In genomic region chr12:130592641-130593040, GRCh38 we compare ENCODE assay signal across 19 cellular contexts.
"Had no signal": no experiment of that assay in that cellular context is flagged by ENCODE, and none has a peak within 500 bp of the region (broad histone marks: within the 10 kb centered on the region; RNA-seq: fewer than 3 reads in every experiment).

No MANE protein-coding gene starts in this region.

- H3K9me3 ChIP-seq: gastrocnemius medialis, lower lobe of right lung had no signal

- H3K27me3 ChIP-seq: dorsolateral prefrontal cortex, esophagus squamous epithelium, gastrocnemius medialis had no signal

- H3K27ac ChIP-seq: coronary artery, dorsolateral prefrontal cortex, esophagus squamous epithelium, gastrocnemius medialis, heart right ventricle, left lung, lower lobe of right lung had no signal

- H3K4me3 ChIP-seq: coronary artery, dorsolateral prefrontal cortex, esophagus squamous epithelium, gastrocnemius medialis, heart right ventricle, left lung, lower lobe of right lung, mucosa of descending colon had no signal

- H3K36me3 ChIP-seq: esophagus squamous epithelium, gastrocnemius medialis, heart right ventricle, left lung, lower lobe of right lung had no signal

- DNase-seq: dermis blood vessel endothelial cell; dorsolateral prefrontal cortex; effector CD4-positive, alpha-beta T cell; effector memory CD4-positive, alpha-beta T cell; esophagus squamous epithelium; foreskin fibroblast; foreskin melanocyte; gastrocnemius medialis; glutamatergic neuron; heart right ventricle; hippocampal formation; left cardiac atrium; left ventricle myocardium superior; lower lobe of right lung; mesenchymal stem cell; mucosa of descending colon had no signal

- H3K4me1 ChIP-seq: esophagus squamous epithelium, gastrocnemius medialis, heart right ventricle, left lung, lower lobe of right lung had no signal

- ATAC-seq: esophagus mucosa, gastrocnemius medialis, heart right ventricle, left cardiac atrium, left lung, left ventricle myocardium superior, lower lobe of right lung, mucosa of descending colon had no signal
